In the genomic region with DNA sequence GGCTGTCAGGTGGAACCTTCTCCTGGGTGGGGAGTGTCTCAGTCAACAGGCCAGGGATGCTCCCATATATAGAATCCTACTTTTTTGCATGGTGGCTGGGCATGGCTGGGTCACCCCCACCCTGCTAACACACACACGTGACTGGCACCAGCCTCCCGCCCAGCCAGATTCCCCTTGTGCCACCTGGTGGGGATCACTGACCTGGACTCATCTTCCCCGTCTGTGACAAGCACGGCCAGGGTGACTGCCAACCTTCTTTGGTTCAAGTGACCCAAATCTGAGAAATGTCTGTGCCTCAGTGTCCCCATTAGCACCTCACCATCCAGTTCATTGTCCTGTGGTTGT, we compare ENCODE assay signal across 6 cellular contexts. TPM values are rescaled to one million over a fixed set of nuclear protein-coding genes. Genes with fewer than 3 reads are reported as not detected.
DNase-seq lines count a peak whose midpoint lies in the region; ATAC-seq, FAIRE-seq and TF ChIP-seq lines count a peak whose summit lies in the region.

No MANE protein-coding gene starts in this region.

- peak in 3 of 4 experiments; percentile 21 to 26 (median 21) for ATAC-seq in T-cell (replicated peaks in 1 of 4)

- POLR2A ChIA-PET in T-cell (lab: Charles Lee): interaction anchor here (0.5 to 0.6 kb wide), 2 partner anchors 81 to 1659 kb away, joined by 3 to 12 read pairs; partner anchors contain the start of gene HOOK2 (in 1 of the 2)

- peak overlapping the region; percentile 73 to 80 (median 79) for H3K4me3 Mint-ChIP-seq in T-cell

- H3K27ac Mint-ChIP-seq in T-cell: peak overlapping the region; percentile 92 to 94

- H3K4me3 ChIP-seq in GM12875 (ENCODE audit: low read depth, low read length): peak overlapping the region; percentile 78

- DNase-seq in T-cell (peak in 1 of 34 experiments; percentile 29), kidney tubule cell (ENCODE audit: low spot score) (peak; percentile 25), GF-D8 (lab: John Stamatoyannopoulos, UW) (no peak), superior temporal gyrus (ENCODE audit: extremely low spot score) (no peak), D721Med (ENCODE audit: insufficient read length, low spot score) (no peak)

- no peaks in the 10 kb centered on the region for H3K27me3 Mint-ChIP-seq in T-cell

- H3K36me3 Mint-ChIP-seq in T-cell: no peaks in the 10 kb centered on the region

- TF ChIP-seq CTCF in GM12875 (IDR thresholded peaks at IDR 0.05; ENCODE audit: borderline replicate concordance, insufficient read depth, low read depth, low read length) (no peak), D721Med (IDR thresholded peaks at IDR 0.05; ENCODE audit: insufficient read depth, missing control alignments) (no peak)

- no peak for FAIRE-seq in D721Med (lab: Jason Lieb, UNC)

- H3K9me3 Mint-ChIP-seq in T-cell: no peaks in the 10 kb centered on the region

- H3K4me1 Mint-ChIP-seq in T-cell: peaks cover 50 to 61% (median 54%) of the 10 kb centered on the region in 3 donors

- CTCF ChIA-PET in T-cell (lab: Charles Lee): interaction anchor here in 1 of 2 donors (0.7 kb wide), 1 partner anchor 16 kb away, joined by 6 read pairs; no protein-coding TSS in a partner anchor

RNA-seq across cellular contexts. Expression of gene PKN1, which starts 1.0 kb away (rescaled TPM):
- total RNA-seq in T-cell: 100 to 1,000 TPM; 170 to 272 (median 224) TPM

RNA-seq across cellular contexts. Expression of gene DDX39A, which starts 15.0 kb away (rescaled TPM):
- total RNA-seq in T-cell: 100 to 1,000 TPM; 159 to 280 (median 179) TPM

RNA-seq across cellular contexts. Expression of gene PTGER1, which starts 41.0 kb away (rescaled TPM):
- total RNA-seq in T-cell: under 1 TPM in 2 of 5 donors, not detected in 3; 0.23 to 0.25 TPM

RNA-seq across cellular contexts. Expression of gene ADGRE5, which starts 52.9 kb away (rescaled TPM):
- 1,000 to 10,000 TPM in 1 of 5 donors, 100 to 1,000 TPM in 4; 194 to 1,118 (median 206) TPM for total RNA-seq in T-cell
